Comparison of ENCODE assay signal across 1 cellular context in the genomic region with DNA sequence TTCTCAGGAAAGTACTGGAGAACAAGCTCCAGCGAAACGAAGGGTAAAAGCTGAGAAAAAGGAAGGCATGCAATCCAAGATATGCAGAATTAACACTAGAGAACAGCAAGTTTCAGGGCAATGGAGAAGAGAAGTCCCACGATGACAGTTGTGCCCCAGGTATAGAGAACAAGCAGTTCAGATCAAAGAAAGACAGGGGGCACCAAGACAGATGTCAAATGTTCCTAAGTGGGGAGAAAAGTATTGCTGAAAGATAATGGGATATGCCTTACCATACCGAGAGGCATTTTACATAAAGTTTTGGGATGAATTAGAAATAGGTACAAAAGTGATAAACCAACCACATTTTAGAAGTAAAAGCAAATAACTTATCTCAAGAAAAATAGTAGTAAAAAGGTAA.
TF ChIP-seq lines count a peak whose summit lies in the region.

No MANE protein-coding gene starts in this region.

TF ChIP-seq in HEK293, 187 proteins besides CTCF, POLR2A, EP300 and RAD21 (continued from another document):
- TF ChIP-seq, protein P1, sequence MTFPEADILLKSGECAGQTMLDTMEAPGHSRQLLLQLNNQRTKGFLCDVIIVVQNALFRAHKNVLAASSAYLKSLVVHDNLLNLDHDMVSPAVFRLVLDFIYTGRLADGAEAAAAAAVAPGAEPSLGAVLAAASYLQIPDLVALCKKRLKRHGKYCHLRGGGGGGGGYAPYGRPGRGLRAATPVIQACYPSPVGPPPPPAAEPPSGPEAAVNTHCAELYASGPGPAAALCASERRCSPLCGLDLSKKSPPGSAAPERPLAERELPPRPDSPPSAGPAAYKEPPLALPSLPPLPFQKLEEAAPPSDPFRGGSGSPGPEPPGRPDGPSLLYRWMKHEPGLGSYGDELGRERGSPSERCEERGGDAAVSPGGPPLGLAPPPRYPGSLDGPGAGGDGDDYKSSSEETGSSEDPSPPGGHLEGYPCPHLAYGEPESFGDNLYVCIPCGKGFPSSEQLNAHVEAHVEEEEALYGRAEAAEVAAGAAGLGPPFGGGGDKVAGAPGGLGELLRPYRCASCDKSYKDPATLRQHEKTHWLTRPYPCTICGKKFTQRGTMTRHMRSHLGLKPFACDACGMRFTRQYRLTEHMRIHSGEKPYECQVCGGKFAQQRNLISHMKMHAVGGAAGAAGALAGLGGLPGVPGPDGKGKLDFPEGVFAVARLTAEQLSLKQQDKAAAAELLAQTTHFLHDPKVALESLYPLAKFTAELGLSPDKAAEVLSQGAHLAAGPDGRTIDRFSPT (tag by site-specific recombination; IDR thresholded peaks at IDR 0.05), result no peak
- TF ChIP-seq, protein P2, sequence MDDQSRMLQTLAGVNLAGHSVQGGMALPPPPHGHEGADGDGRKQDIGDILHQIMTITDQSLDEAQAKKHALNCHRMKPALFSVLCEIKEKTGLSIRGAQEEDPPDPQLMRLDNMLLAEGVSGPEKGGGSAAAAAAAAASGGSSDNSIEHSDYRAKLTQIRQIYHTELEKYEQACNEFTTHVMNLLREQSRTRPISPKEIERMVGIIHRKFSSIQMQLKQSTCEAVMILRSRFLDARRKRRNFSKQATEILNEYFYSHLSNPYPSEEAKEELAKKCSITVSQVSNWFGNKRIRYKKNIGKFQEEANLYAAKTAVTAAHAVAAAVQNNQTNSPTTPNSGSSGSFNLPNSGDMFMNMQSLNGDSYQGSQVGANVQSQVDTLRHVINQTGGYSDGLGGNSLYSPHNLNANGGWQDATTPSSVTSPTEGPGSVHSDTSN (CRISPR knock-in tag; IDR thresholded peaks at IDR 0.05), result no peak
- TF ChIP-seq ZNF423 (tag by site-specific recombination; IDR thresholded peaks at IDR 0.05), result no peak
- no peak for TF ChIP-seq ZNF621 (tag by site-specific recombination; IDR thresholded peaks at IDR 0.05)
- TF ChIP-seq ZNF623 (tag by site-specific recombination; IDR thresholded peaks at IDR 0.05), result no peak
- no peak for TF ChIP-seq PRDM1 (tag by site-specific recombination; IDR thresholded peaks at IDR 0.05)
- no peak for TF ChIP-seq ZNF335 (tag by site-specific recombination; conservative IDR thresholded peaks at IDR 0.05)
